9 cellular contexts compared by ENCODE assay signal in genomic region chr9:83957029-83957513, GRCh38. TPM values are rescaled to one million over a fixed set of nuclear protein-coding genes. Genes with fewer than 3 reads are reported as not detected.
DNase-seq lines count a peak whose midpoint lies in the region; ATAC-seq, FAIRE-seq and TF ChIP-seq lines count a peak whose summit lies in the region.
"Had no signal": no experiment of that assay in that cellular context is flagged by ENCODE, and none has a peak within 500 bp of the region (broad histone marks: within the 10 kb centered on the region; RNA-seq: fewer than 3 reads in every experiment).

No MANE protein-coding gene starts in this region.

- no peaks in the 10 kb centered on the region for H3K9me3 ChIP-seq in A549
- H3K9me3 ChIP-seq in H9 (ENCODE audit: control insufficient read depth, low read depth, low read length): no peaks in the 10 kb centered on the region
- H3K9me3 ChIP-seq in ascending aorta: no peaks in the 10 kb centered on the region

- H3K27ac Mint-ChIP-seq in H9: peak overlapping the region in 1 of 3 experiments; percentile 93; a peak in 3 of 7 replicates
- peak overlapping the region; percentile 88 for H3K27ac Mint-ChIP-seq in memory B cell

- no peaks in the 10 kb centered on the region for H3K79me1 ChIP-seq in H9 (ENCODE audit: insufficient read depth, low read depth, low read length, poor library complexity, severe bottlenecking)

- CTCF ChIA-PET in A549 (lab: Yijun Ruan, JAX): interaction anchor here (0.9 to 1.9 kb wide), 3 partner anchors 13 to 304 kb away, joined by 4 read pairs; no protein-coding TSS in a partner anchor

- H3K27me3 Mint-ChIP-seq in H9 (ENCODE audit: low read depth) (no peaks in the 10 kb centered on the region), memory B cell (no peaks in the 10 kb centered on the region)

- H3K9me3 Mint-ChIP-seq in H9: no peaks in the 10 kb centered on the region
- H3K9me3 Mint-ChIP-seq in memory B cell: no peaks in the 10 kb centered on the region

- ATAC-seq in A549 (no peak), memory B cell (ENCODE audit: low read depth) (peak; percentile 47)

- peak overlapping the region; percentile 52 for H3K4me3 ChIP-seq in A549
- H3K4me3 ChIP-seq in ascending aorta: peak overlapping the region; percentile 72 to 75

- H4K8ac ChIP-seq in H9 (replicated peaks; ENCODE audit: insufficient read length, low read depth, low read length): no peak overlapping the region

- no peak overlapping the region for H2BK120ac ChIP-seq in H9 (ENCODE audit: low read depth, low read length, poor library complexity, severe bottlenecking)

- H3K14ac ChIP-seq in H9 (ENCODE audit: insufficient read depth, low read length): no peak overlapping the region; the same call in 1 of the 2 replicates

- FAIRE-seq in A549 (lab: Jason Lieb, UNC): no peak
- FAIRE-seq: endometrium had no signal

- H3K18ac ChIP-seq in H9 (ENCODE audit: insufficient read length, low read depth, low read length): peak overlapping the region; percentile 64

- no peak overlapping the region for H2AFZ ChIP-seq in H9 (ENCODE audit: low read length)

- no peak overlapping the region for H4K5ac ChIP-seq in H9 (ENCODE audit: insufficient read length, low read depth, low read length)

- H3K23ac ChIP-seq in H9 (ENCODE audit: insufficient read length, low read depth, low read length): no peak overlapping the region

- no peaks in the 10 kb centered on the region for H3K27me3 ChIP-seq in H9 (ENCODE audit: insufficient read depth, low read length)
- no peaks in the 10 kb centered on the region for H3K27me3 ChIP-seq in ascending aorta

- H3K79me2 ChIP-seq in H9 (ENCODE audit: insufficient read depth, low read length): no peaks in the 10 kb centered on the region

- H3K36me3 ChIP-seq in ascending aorta: peaks cover 0 to 9% of the 10 kb centered on the region in 2 donors

- TF ChIP-seq RAD21 in A549 (conservative IDR thresholded peaks at IDR 0.05 in 1 of 2, IDR thresholded peaks at IDR 0.05 in 1 of 2): no peak

- H3T11ph ChIP-seq in H9 (ENCODE audit: low read length): no peak overlapping the region

- no peak overlapping the region for H3K56ac ChIP-seq in H9 (ENCODE audit: insufficient read length, low read depth, low read length)

- no peak overlapping the region for H2BK12ac ChIP-seq in H9 (ENCODE audit: insufficient read length, low read depth, low read length)

- H2BK20ac ChIP-seq in H9 (ENCODE audit: low read depth, low read length, poor library complexity, severe bottlenecking): no peak overlapping the region

- no peak overlapping the region for H3K4ac ChIP-seq in H9 (ENCODE audit: low read depth, low read length)

- H3K23me2 ChIP-seq in H9 (ENCODE audit: insufficient read length, low read depth, low read length, poor library complexity, severe bottlenecking): peaks cover 7% of the 10 kb centered on the region

- H3K4me2 ChIP-seq in A549: peak overlapping the region; percentile 78
- peak overlapping the region; percentile 23 for H3K4me2 ChIP-seq in H9 (ENCODE audit: insufficient read depth, insufficient read length, low read length)

- H3K27ac ChIP-seq in A549 (peak overlapping the region; percentile 94 to 95), H9 (ENCODE audit: insufficient read length, low read depth, low read length) (no peak overlapping the region), ascending aorta (peak overlapping the region; percentile 78 to 90)

- H3K4me1 ChIP-seq in A549 (peaks cover 30% of the 10 kb centered on the region; the same call in 2 of the 3 replicates), H9 (ENCODE audit: insufficient read depth, low read length) (no peaks in the 10 kb centered on the region; the same call in 1 of the 2 replicates), ascending aorta (peaks cover 0 to 4% of the 10 kb centered on the region in 2 donors)

- intact Hi-C loops in ascending aorta (cut with DNase I): loop anchor here (2.0 kb wide), 1 partner anchor 36 kb away; the partner anchor contains the start of gene KIF27

- TF ChIP-seq CTCF in A549 (IDR thresholded peaks at IDR 0.05): no peak
- TF ChIP-seq CTCF in H9 (conservative IDR thresholded peaks at IDR 0.05): no peak
- no peak for TF ChIP-seq CTCF in ascending aorta (IDR thresholded peaks at IDR 0.05)

- no peak for TF ChIP-seq POLR2A in A549 (IDR thresholded peaks at IDR 0.05; ENCODE audit: low read length)

- H4K91ac ChIP-seq in H9 (ENCODE audit: insufficient read length, low read depth, low read length): no peak overlapping the region

- no peaks in the 10 kb centered on the region for H4K20me1 ChIP-seq in H9 (ENCODE audit: control insufficient read depth, insufficient read depth, insufficient read length)

- DNase-seq in A549 (ENCODE audit: low read depth in 1 of 2, low spot score in 1 of 2): no peak
- no peak for DNase-seq in H9
- no peak for DNase-seq in ascending aorta (ENCODE audit: low spot score in 2 of 2)
- DNase-seq in memory B cell (ENCODE audit: low spot score in 2 of 2): no peak
- no peak for DNase-seq in NCI-H2107 treated with DMSO at 0.1 percent for 48 hours (lab: John Stamatoyannopoulos, UW; ENCODE audit: unreplicated experiment)
- DNase-seq in NCI-H446 treated with DMSO at 0.1 percent for 48 hours (lab: John Stamatoyannopoulos, UW): no peak
- no peak for DNase-seq in HuH-7 (ENCODE audit: low spot score)
- no peak for DNase-seq in putamen (ENCODE audit: low spot score)

- WGBS in A549 (ENCODE audit: missing lambda C conversion rate): 32% methylated on average over 10 of the region's 12 CpGs
- WGBS in H9 (ENCODE audit: extremely low coverage, insufficient read length, low lambda C conversion rate): 100% methylated on average over 3 of the region's 12 CpGs

- POLR2A ChIA-PET in A549 (lab: Yijun Ruan, JAX): interaction anchor here (1.0 to 1.4 kb wide), 4 partner anchors 8 to 36 kb away, joined by 4 to 11 read pairs (median 8); partner anchors contain the start of genes HNRNPK, KIF27 and RMI1

- H2BK5ac ChIP-seq in H9 (ENCODE audit: insufficient read length, low read length): no peak overlapping the region

- H3K4me3 Mint-ChIP-seq in H9 (peak overlapping the region; percentile 54 to 78; a peak in 4 of 5 replicates), memory B cell (peak overlapping the region; percentile 97)

- H3K4me1 Mint-ChIP-seq in H9 (peaks cover 2 to 8% of the 10 kb centered on the region in 2 experiments; a peak in 2 of 4 replicates), memory B cell (peaks cover 9% of the 10 kb centered on the region)

- no peak overlapping the region for H3K9ac ChIP-seq in H9 (ENCODE audit: extremely low read depth, insufficient read length, low read length)

- no peak overlapping the region for H2AK5ac ChIP-seq in H9 (ENCODE audit: insufficient read length, low read length)

- no peaks in the 10 kb centered on the region; a peak in 2 of 7 replicates for H3K36me3 Mint-ChIP-seq in H9 (ENCODE audit: insufficient read depth in 1 of 3, low read depth in 3 of 3)
- peaks cover 3% of the 10 kb centered on the region for H3K36me3 Mint-ChIP-seq in memory B cell

- H2BK15ac ChIP-seq in H9 (ENCODE audit: low read depth, low read length): no peak overlapping the region

- TF ChIP-seq EP300 in A549 (IDR thresholded peaks at IDR 0.05): no peak

TF ChIP-seq in A549, 52 proteins besides CTCF, POLR2A, EP300 and RAD21 (continues in another document):
- no peak for TF ChIP-seq ESRRA (IDR thresholded peaks at IDR 0.05; ENCODE audit: borderline replicate concordance, low read length)
- no peak for TF ChIP-seq TFCP2L1 (CRISPR knock-in tag; IDR thresholded peaks at IDR 0.05)
- TF ChIP-seq HEYL (CRISPR knock-in tag; IDR thresholded peaks at IDR 0.05): no peak
- TF ChIP-seq RNF2 (IDR thresholded peaks at IDR 0.05; ENCODE audit: borderline replicate concordance, low read depth): no peak
- TF ChIP-seq FOSL2 (IDR thresholded peaks at IDR 0.05): no peak
- no peak for TF ChIP-seq FOSL2 (CRISPR knock-in tag; IDR thresholded peaks at IDR 0.05)
- TF ChIP-seq HES2 (IDR thresholded peaks at IDR 0.05): no peak
- TF ChIP-seq BCL3 (IDR thresholded peaks at IDR 0.05): no peak; the same call in 2 of the 3 replicates
- no peak for TF ChIP-seq MAFK (IDR thresholded peaks at IDR 0.05; ENCODE audit: partially characterized antibody)

RNA-seq across cellular contexts. Expression of gene HNRNPK, which starts 22.9 kb away (rescaled TPM):
- 603 and 699 TPM in 2 replicates for polyA plus RNA-seq in A549 (2011; rRNA removed)
- 403 and 446 TPM in 2 replicates for polyA plus RNA-seq in A549 (2012; cell fraction: cytosol; rRNA removed)
- polyA plus RNA-seq in A549 (2012; cell fraction: nucleus; rRNA removed): 468 and 521 TPM in 2 replicates
- polyA plus RNA-seq in A549 (2017; fragmentation: RNase III; extraction: RNeasy Plus Mini Kit Qiagen cat#74134 plus additional on column Dnase treatment): 682 to 695 TPM (median 682 TPM) in 3 replicates
- 499 and 689 TPM in 2 replicates for polyA minus RNA-seq in A549 (2011; rRNA and poly(A)+ RNA removed)
- 790 and 802 TPM in 2 replicates for total RNA-seq in H9 (2021)
- total RNA-seq in ascending aorta: 272 TPM

RNA-seq across cellular contexts. Expression of gene RMI1, which starts 23.5 kb away (rescaled TPM):
- polyA plus RNA-seq in A549 (2011; rRNA removed) (7.4 and 14.0 TPM in 2 replicates), A549 (2017; fragmentation: RNase III; extraction: RNeasy Plus Mini Kit Qiagen cat#74134 plus additional on column Dnase treatment) (15.2 to 17.1 TPM (median 17.0 TPM) in 3 replicates)
- polyA plus RNA-seq in A549 (2012; cell fraction: cytosol; rRNA removed): 2.0 TPM in 2 replicates
- polyA plus RNA-seq in A549 (2012; cell fraction: nucleus; rRNA removed): 0.72 and 2.1 TPM in 2 replicates
- 4.7 and 5.9 TPM in 2 replicates for polyA minus RNA-seq in A549 (2011; rRNA and poly(A)+ RNA removed)
- total RNA-seq in H9 (2021) (21.8 and 22.4 TPM in 2 replicates), ascending aorta (0.21 TPM)

RNA-seq across cellular contexts. Expression of gene KIF27, which starts 35.8 kb away (rescaled TPM):
- polyA plus RNA-seq in A549 (2011; rRNA removed) (4.1 and 6.0 TPM in 2 replicates), A549 (2017; fragmentation: RNase III; extraction: RNeasy Plus Mini Kit Qiagen cat#74134 plus additional on column Dnase treatment) (2.0 to 2.4 TPM (median 2.2 TPM) in 3 replicates)
- 0.35 and 0.42 TPM in 2 replicates for polyA plus RNA-seq in A549 (2012; cell fraction: cytosol; rRNA removed)
- polyA plus RNA-seq in A549 (2012; cell fraction: nucleus; rRNA removed): 0.32 and 0.82 TPM in 2 replicates
- 2.1 and 4.0 TPM in 2 replicates for polyA minus RNA-seq in A549 (2011; rRNA and poly(A)+ RNA removed)
- total RNA-seq in H9 (2021) (2.9 TPM in 2 replicates), ascending aorta (1.9 TPM)

Comparison
In these comparisons a context has a peak if more than half of its experiments do, and no peak if none do; other contexts are left out.
1. RNA of gene RMI1, which starts 23.5 kb away (total RNA-seq): 21.8 to 22.4 TPM in H9; 0.21 TPM in ascending aorta (single experiment); every median in the first group is over 10 times any median in the second.